12 cellular contexts compared by ENCODE assay signal in genomic region chr9:89996717-89997116, GRCh38.
DNase-seq lines count a peak whose midpoint lies in the region; ATAC-seq lines count a peak whose summit lies in the region.
"Had no signal": no experiment of that assay in that cellular context is flagged by ENCODE, and none has a peak within 500 bp of the region (broad histone marks: within the 10 kb centered on the region; RNA-seq: fewer than 3 reads in every experiment).

No MANE protein-coding gene starts in this region.

- peak; percentile 24 for DNase-seq in NCI-H510A (lab: John Stamatoyannopoulos, UW)
- DNase-seq in NCI-H510A treated with DMSO at 0.1 percent for 48 hours (lab: John Stamatoyannopoulos, UW): no peak
- peak; percentile 9 for DNase-seq in DMS53 treated with DMSO at 0.1 percent for 48 hours (lab: John Stamatoyannopoulos, UW; ENCODE audit: unreplicated experiment)
- peak; percentile 20 for DNase-seq in RKO (ENCODE audit: low spot score)
- peak; percentile 26 for DNase-seq in left kidney (ENCODE audit: low read depth, low spot score)
- no peak for DNase-seq in SIG-M5 treated with dmso at 0.1 percent for 504 hours (lab: John Stamatoyannopoulos, UW; ENCODE audit: unreplicated experiment)
- no peak for DNase-seq in 8988T
- DNase-seq: activated T-cell treated with anti-CD3 and anti-CD28 coated beads, Interleukin-2, amount 50 U/mL, for 4 hours; brain microvascular endothelial cell; NCI-H1694; retina had no signal

- no peak for ATAC-seq in HG02571 (IDR thresholded peaks at IDR 0.05; ENCODE audit: unreplicated experiment)
- ATAC-seq: activated T-cell treated with anti-CD3 and anti-CD28 coated beads, Interleukin-2, amount 50 U/mL, for 4 hours had no signal

Comparison
In these comparisons a context has a peak if more than half of its experiments do, and no peak if none do; other contexts are left out.
1. DNase-seq: peak in NCI-H510A (single experiment), DMS53 treated with DMSO at 0.1 percent for 48 hours (single experiment), RKO (single experiment) and left kidney (single experiment); none in NCI-H510A treated with DMSO at 0.1 percent for 48 hours (single experiment), SIG-M5 treated with dmso at 0.1 percent for 504 hours (single experiment) and 8988T (single experiment).